In the genomic region with DNA sequence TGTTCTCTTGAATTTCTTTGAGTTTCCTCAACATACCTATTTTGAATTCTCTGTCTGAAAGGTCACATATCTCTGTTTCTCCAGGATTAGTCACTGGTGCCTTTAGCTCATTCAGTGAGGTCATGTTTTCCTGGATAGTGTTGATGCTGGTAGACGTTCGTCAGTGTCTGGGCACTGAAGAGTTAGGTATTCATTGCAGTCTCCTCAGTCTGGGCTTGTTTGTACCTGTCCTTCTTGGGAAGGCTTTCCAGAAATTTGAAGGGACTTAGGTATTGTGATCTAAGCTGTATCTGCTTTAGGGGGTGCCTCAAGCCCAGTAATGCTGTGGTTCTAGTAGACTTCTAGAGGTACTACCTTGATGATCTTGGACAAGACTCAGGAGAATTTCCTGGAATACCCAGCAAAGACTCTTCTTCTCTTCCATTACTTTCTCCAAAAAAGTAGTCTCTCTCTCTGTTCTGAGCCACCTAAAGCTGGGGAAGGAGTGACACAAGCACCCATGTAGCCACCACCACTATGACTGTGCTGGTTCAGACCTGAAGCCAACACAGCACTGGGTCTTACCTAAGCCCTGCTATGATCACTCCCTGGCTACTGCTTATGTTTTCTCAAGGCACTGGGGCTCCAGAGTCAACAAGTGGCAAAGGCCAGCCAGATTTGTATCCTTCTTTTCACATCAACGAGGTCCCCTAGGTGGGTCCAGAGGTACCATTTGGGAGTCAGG, we compare ENCODE assay signal across 31 cellular contexts.
"Had no signal": no experiment of that assay in that cellular context is flagged by ENCODE, and none has a peak within 500 bp of the region (broad histone marks: within the 10 kb centered on the region; RNA-seq: fewer than 3 reads in every experiment).

No MANE protein-coding gene starts in this region.

- H3K4me1 ChIP-seq: body of pancreas, esophagus muscularis mucosa, gastroesophageal sphincter, heart right ventricle had no signal

- H3K9me3 ChIP-seq: body of pancreas had no signal

- FAIRE-seq: colon, endometrium, endothelial cell of umbilical vein had no signal

- H3K27ac Mint-ChIP-seq: activated CD4-positive, alpha-beta memory T cell treated with anti-CD3 and anti-CD28 coated beads, Interleukin-2, amount 10 ng/mL, durations not matched to agents 7 days and 5 days; activated CD4-positive, alpha-beta T cell treated with anti-CD3 and anti-CD28 coated beads, Interleukin-2, amount 10 ng/mL, durations not matched to agents 7 days and 5 days; activated naive CD8-positive, alpha-beta T cell; activated T-cell treated with anti-CD3 and anti-CD28 coated beads, Interleukin-2, amount 50 U/mL, for 24 hours; activated T-cell treated with anti-CD3 and anti-CD28 coated beads, Interleukin-2, amount 50 U/mL, for 72 hours; T-helper 17 cell had no signal

- H3K4me1 Mint-ChIP-seq: activated CD4-positive, alpha-beta memory T cell treated with anti-CD3 and anti-CD28 coated beads, Interleukin-2, amount 10 ng/mL, durations not matched to agents 7 days and 5 days; activated CD4-positive, alpha-beta T cell treated with anti-CD3 and anti-CD28 coated beads, Interleukin-2, amount 10 ng/mL, durations not matched to agents 7 days and 5 days; central memory CD8-positive, alpha-beta T cell; T-helper 17 cell had no signal

- H3K27me3 ChIP-seq: body of pancreas, esophagus muscularis mucosa, gastroesophageal sphincter, heart right ventricle, hepatocyte had no signal

- H3K4me2 ChIP-seq: hepatocyte had no signal

- H3K4me3 ChIP-seq: body of pancreas, esophagus muscularis mucosa, gastroesophageal sphincter, heart right ventricle, hepatocyte had no signal

- ATAC-seq: activated T-cell treated with anti-CD3 and anti-CD28 coated beads, Interleukin-2, amount 50 U/mL, for 72 hours; body of pancreas; gastroesophageal sphincter; heart right ventricle; T-helper 17 cell had no signal

- H3K36me3 ChIP-seq: esophagus muscularis mucosa, gastroesophageal sphincter, heart right ventricle had no signal

- H3K4me3 Mint-ChIP-seq: activated CD4-positive, alpha-beta memory T cell treated with anti-CD3 and anti-CD28 coated beads, Interleukin-2, amount 10 ng/mL, durations not matched to agents 7 days and 5 days; activated CD4-positive, alpha-beta T cell treated with anti-CD3 and anti-CD28 coated beads, Interleukin-2, amount 10 ng/mL, durations not matched to agents 7 days and 5 days; activated naive CD8-positive, alpha-beta T cell; activated T-cell treated with anti-CD3 and anti-CD28 coated beads, Interleukin-2, amount 50 U/mL, for 24 hours; activated T-cell treated with anti-CD3 and anti-CD28 coated beads, Interleukin-2, amount 50 U/mL, for 72 hours; central memory CD8-positive, alpha-beta T cell; T-helper 17 cell had no signal

- H3K27ac ChIP-seq: body of pancreas, esophagus muscularis mucosa, gastroesophageal sphincter, heart right ventricle, hepatocyte had no signal

- H3K9me3 Mint-ChIP-seq: activated CD4-positive, alpha-beta memory T cell treated with anti-CD3 and anti-CD28 coated beads, Interleukin-2, amount 10 ng/mL, durations not matched to agents 7 days and 5 days had no signal

- H2AFZ ChIP-seq: hepatocyte had no signal

- DNase-seq: activated CD4-positive, alpha-beta memory T cell treated with anti-CD3 and anti-CD28 coated beads, Interleukin-2, amount 10 ng/mL, durations not matched to agents 7 days and 5 days; activated CD4-positive, alpha-beta T cell treated with anti-CD3 and anti-CD28 coated beads for 4 hours; activated CD4-positive, alpha-beta T cell treated with anti-CD3 and anti-CD28 coated beads, Interleukin-2, amount 10 ng/mL, durations not matched to agents 7 days and 5 days; activated CD4-positive, alpha-beta T cell treated with anti-CD3 and anti-CD28 coated beads, Interleukin-2, amount 50 U/mL, for 4 hours; activated CD4-positive, CD25-positive, alpha-beta regulatory T cell; activated CD4-positive, CD25-positive, alpha-beta regulatory T cell treated with anti-CD3 and anti-CD28 coated beads, Interleukin-2, amount 50 U/mL, for 72 hours; activated CD8-positive, alpha-beta memory T cell treated with anti-CD3 and anti-CD28 coated beads, Interleukin-2, amount 50 U/mL, for 48 hours; activated effector memory CD4-positive, alpha-beta T cell treated with Interleukin-2 at 50 U/mL for 16 hours; activated gamma-delta T cell treated with Interleukin-2 at 50 U/mL for 16 hours; activated naive CD4-positive, alpha-beta T cell treated with anti-CD3 and anti-CD28 coated beads, Interleukin-2, amount 50 U/mL, for 16 hours; activated naive CD4-positive, alpha-beta T cell treated with Interleukin-2 at 50 U/mL for 16 hours; activated T-cell treated with anti-CD3 and anti-CD28 coated beads for 4 hours; activated T-cell treated with anti-CD3 and anti-CD28 coated beads, Interleukin-2, amount 50 U/mL, for 24 hours; activated T-cell treated with anti-CD3 and anti-CD28 coated beads, Interleukin-2, amount 50 U/mL, for 72 hours; amniotic stem cell; anterior cingulate cortex; body of pancreas; effector CD8-positive, alpha-beta T cell; erythroblast; foreskin melanocyte; heart right ventricle; T-helper 1 cell; T-helper 17 cell had no signal

- H3K27me3 Mint-ChIP-seq: activated CD4-positive, alpha-beta memory T cell treated with anti-CD3 and anti-CD28 coated beads, Interleukin-2, amount 10 ng/mL, durations not matched to agents 7 days and 5 days; activated CD4-positive, alpha-beta T cell treated with anti-CD3 and anti-CD28 coated beads, Interleukin-2, amount 10 ng/mL, durations not matched to agents 7 days and 5 days; activated naive CD8-positive, alpha-beta T cell; activated T-cell treated with anti-CD3 and anti-CD28 coated beads, Interleukin-2, amount 50 U/mL, for 24 hours; central memory CD8-positive, alpha-beta T cell; T-helper 17 cell had no signal

- H3K79me2 ChIP-seq: hepatocyte had no signal
